8 cellular contexts compared by ENCODE assay signal in genomic region chr14:60092516-60092915, GRCh38. TPM values are rescaled to one million over a fixed set of nuclear protein-coding genes. Genes with fewer than 3 reads are reported as not detected.
DNase-seq lines count a peak whose midpoint lies in the region; ATAC-seq and TF ChIP-seq lines count a peak whose summit lies in the region.

No MANE protein-coding gene starts in this region.

- peak overlapping the region; percentile 98 for H3K4me3 Mint-ChIP-seq in activated naive CD4-positive, alpha-beta T cell treated with anti-CD3 and anti-CD28 coated beads for 36 hours
- H3K4me3 Mint-ChIP-seq in activated naive CD8-positive, alpha-beta T cell treated with anti-CD3 and anti-CD28 coated beads for 36 hours, result peak overlapping the region; percentile 97

- H3K27me3 Mint-ChIP-seq in activated naive CD4-positive, alpha-beta T cell treated with anti-CD3 and anti-CD28 coated beads for 36 hours (ENCODE audit: low read depth), result peaks cover 6% of the 10 kb centered on the region
- H3K27me3 Mint-ChIP-seq in activated naive CD8-positive, alpha-beta T cell treated with anti-CD3 and anti-CD28 coated beads for 36 hours, result no peaks in the 10 kb centered on the region

- ATAC-seq in heart right ventricle (peak in 4 of 8 donors; percentile 0 to 15 (median 12)), GM21825 (IDR thresholded peaks at IDR 0.05; ENCODE audit: unreplicated experiment) (no peak), GM18870 (IDR thresholded peaks at IDR 0.05; ENCODE audit: unreplicated experiment) (no peak)

- H3K9me3 ChIP-seq in heart right ventricle, result no peaks in the 10 kb centered on the region
- no peaks in the 10 kb centered on the region for H3K9me3 ChIP-seq in parathyroid adenoma (ENCODE audit: control insufficient read depth, low read length)

- H3K4me2 ChIP-seq in parathyroid adenoma (ENCODE audit: low read length), result peak overlapping the region; percentile 89

- TF ChIP-seq CTCF in heart right ventricle (IDR thresholded peaks at IDR 0.05) (no peak), parathyroid adenoma (IDR thresholded peaks at IDR 0.05) (no peak)

- WGBS in heart right ventricle, 2 donors, result 0 to 1% methylated on average over 14 of the region's 14 CpGs

- peak overlapping the region; percentile 99 for H2AFZ ChIP-seq in parathyroid adenoma

- no peaks in the 10 kb centered on the region for H3K27me3 ChIP-seq in heart right ventricle
- no peaks in the 10 kb centered on the region for H3K27me3 ChIP-seq in parathyroid adenoma (ENCODE audit: control insufficient read depth, insufficient read depth, low read length)

- intact Hi-C loops in activated naive CD4-positive, alpha-beta T cell treated with anti-CD3 and anti-CD28 coated beads for 36 hours (cut with micrococcal nuclease), result loop anchor here (5.0 kb wide), 2 partner anchors 610 to 1670 kb away; partner anchors contain the start of genes JKAMP, L3HYPDH and SNAPC1
- intact Hi-C loops in heart right ventricle (cut with DNase I), result loop anchor here in 7 of 10 donors (2.0 to 10.0 kb wide), 6 partner anchors 60 to 160 kb away; partner anchors contain the start of genes PPM1A (in 5 of the 7) and DHRS7 (in 3 of the 7)

- peaks cover 13% of the 10 kb centered on the region for H3K36me3 Mint-ChIP-seq in activated naive CD4-positive, alpha-beta T cell treated with anti-CD3 and anti-CD28 coated beads for 36 hours (ENCODE audit: low read depth)
- H3K36me3 Mint-ChIP-seq in activated naive CD8-positive, alpha-beta T cell treated with anti-CD3 and anti-CD28 coated beads for 36 hours, result peaks cover 26% of the 10 kb centered on the region

- H3K4me3 ChIP-seq in heart right ventricle (peak overlapping the region; percentile 66 to 90 (median 74)), parathyroid adenoma (ENCODE audit: low read depth, low read length) (peak overlapping the region; percentile 97)

- H3K4me1 Mint-ChIP-seq in activated naive CD4-positive, alpha-beta T cell treated with anti-CD3 and anti-CD28 coated beads for 36 hours (ENCODE audit: low read depth), result peaks cover 34% of the 10 kb centered on the region
- H3K4me1 Mint-ChIP-seq in activated naive CD8-positive, alpha-beta T cell treated with anti-CD3 and anti-CD28 coated beads for 36 hours, result peaks cover 30% of the 10 kb centered on the region

- peak overlapping the region; percentile 96 to 99 (median 98) for H3K27ac ChIP-seq in heart right ventricle
- peak overlapping the region; percentile 98 for H3K27ac ChIP-seq in parathyroid adenoma

- H3K9ac ChIP-seq in parathyroid adenoma, result peak overlapping the region; percentile 64

- CTCF ChIA-PET in activated naive CD4-positive, alpha-beta T cell treated with anti-CD3 and anti-CD28 coated beads for 36 hours (lab: Charles Lee), result interaction anchor here (1.4 to 1.6 kb wide), 2 partner anchors 91 to 128 kb away, joined by 3 read pairs; no protein-coding TSS in a partner anchor

- peak; percentile 12 for DNase-seq in activated naive CD4-positive, alpha-beta T cell treated with anti-CD3 and anti-CD28 coated beads for 36 hours
- no peak for DNase-seq in activated naive CD4-positive, alpha-beta T cell treated with anti-CD3 and anti-CD28 coated beads, Interleukin-2, amount 50 U/mL, for 16 hours
- DNase-seq in NCI-H345 (lab: John Stamatoyannopoulos, UW) (peak; percentile 35), heart right ventricle (no peak)
- peak; percentile 13 for DNase-seq in activated naive CD8-positive, alpha-beta T cell treated with anti-CD3 and anti-CD28 coated beads for 36 hours

- H3K9me3 Mint-ChIP-seq in activated naive CD4-positive, alpha-beta T cell treated with anti-CD3 and anti-CD28 coated beads for 36 hours, result no peaks in the 10 kb centered on the region
- H3K9me3 Mint-ChIP-seq in activated naive CD8-positive, alpha-beta T cell treated with anti-CD3 and anti-CD28 coated beads for 36 hours, result peaks cover 1% of the 10 kb centered on the region

- peaks cover 0 to 6% (median 0%) of the 10 kb centered on the region in 9 donors for H3K36me3 ChIP-seq in heart right ventricle
- H3K36me3 ChIP-seq in parathyroid adenoma (ENCODE audit: control insufficient read depth, insufficient read depth, low read length), result no peaks in the 10 kb centered on the region

- H3K27ac Mint-ChIP-seq in activated naive CD4-positive, alpha-beta T cell treated with anti-CD3 and anti-CD28 coated beads for 36 hours, result peak overlapping the region; percentile 95
- H3K27ac Mint-ChIP-seq in activated naive CD8-positive, alpha-beta T cell treated with anti-CD3 and anti-CD28 coated beads for 36 hours, result peak overlapping the region; percentile 95

- H3K79me2 ChIP-seq in parathyroid adenoma, result peaks cover 33% of the 10 kb centered on the region

- H3K4me1 ChIP-seq in heart right ventricle (peaks cover 0 to 53% (median 39%) of the 10 kb centered on the region in 9 donors), parathyroid adenoma (peaks cover 10% of the 10 kb centered on the region)

RNA-seq across cellular contexts. Expression of gene PCNX4, which starts 0.8 kb away (rescaled TPM):
- total RNA-seq in activated naive CD4-positive, alpha-beta T cell treated with anti-CD3 and anti-CD28 coated beads for 36 hours, result 10 to 100 TPM; 24.9 to 27.5 TPM
- total RNA-seq in activated naive CD8-positive, alpha-beta T cell treated with anti-CD3 and anti-CD28 coated beads for 36 hours, result 10 to 100 TPM; 28.3 to 30.9 TPM
- total RNA-seq in heart right ventricle, result 10 to 100 TPM; 24.7 to 56.7 (median 35.2) TPM
- 10 to 100 TPM; 10.9 to 25.4 TPM for polyA plus RNA-seq in heart right ventricle

Comparison
In these comparisons a context has a peak if more than half of its experiments do, and no peak if none do; other contexts are left out.
1. DNase-seq: peak in activated naive CD4-positive, alpha-beta T cell treated with anti-CD3 and anti-CD28 coated beads for 36 hours (single experiment), NCI-H345 (single experiment) and activated naive CD8-positive, alpha-beta T cell treated with anti-CD3 and anti-CD28 coated beads for 36 hours (single experiment); none in activated naive CD4-positive, alpha-beta T cell treated with anti-CD3 and anti-CD28 coated beads, Interleukin-2, amount 50 U/mL, for 16 hours (single experiment) and heart right ventricle (0 of 2).